8 cellular contexts compared by ENCODE assay signal in genomic region chr15:39579487-39580116, GRCh38. TPM values are rescaled to one million over a fixed set of nuclear protein-coding genes. Genes with fewer than 3 reads are reported as not detected.
DNase-seq lines count a peak whose midpoint lies in the region; ATAC-seq, FAIRE-seq and TF ChIP-seq lines count a peak whose summit lies in the region.

No MANE protein-coding gene starts in this region.

- H3K27ac ChIP-seq in kidney (ENCODE audit: low read depth in 2 of 2, low read length in 2 of 2) (peak overlapping the region; percentile 88 to 91), stomach smooth muscle (ENCODE audit: low read length) (peak overlapping the region; percentile 96)

- no peaks in the 10 kb centered on the region for H3K9me3 Mint-ChIP-seq in chondrocyte (ENCODE audit: low read depth)

- H3K4me1 ChIP-seq in kidney (ENCODE audit: control insufficient read depth in 1 of 2, insufficient read depth in 1 of 2, low read depth in 1 of 2, low read length in 2 of 2) (peaks cover 11 to 23% of the 10 kb centered on the region in 2 donors), stomach smooth muscle (ENCODE audit: control insufficient read depth, insufficient read depth, low read length) (peaks cover 44% of the 10 kb centered on the region)

- peak; percentile 43 for DNase-seq in COLO829 (ENCODE audit: low spot score)
- peak; percentile 41 for DNase-seq in HuH-7.5 (ENCODE audit: low spot score)
- no peak for DNase-seq in chondrocyte (ENCODE audit: low spot score)
- DNase-seq in kidney: peak; percentile 93
- DNase-seq in cerebellum (ENCODE audit: low spot score): no peak

- peaks cover 14 to 28% of the 10 kb centered on the region in 2 donors for H3K36me3 ChIP-seq in kidney (ENCODE audit: control insufficient read depth in 1 of 2, insufficient read depth in 2 of 2, low read length in 2 of 2)
- peaks cover 11 to 34% of the 10 kb centered on the region in 2 donors for H3K36me3 ChIP-seq in stomach smooth muscle (ENCODE audit: control insufficient read depth in 2 of 2, insufficient read depth in 2 of 2, low read length in 2 of 2)

- FAIRE-seq in kidney (lab: Jason Lieb, UNC): no peak

- H3K9ac ChIP-seq in kidney (ENCODE audit: low read length in 2 of 2) (peak overlapping the region in 1 of 2 donors; percentile 65), stomach smooth muscle (ENCODE audit: low read length in 2 of 2) (peak overlapping the region; percentile 80 to 97)

- TF ChIP-seq CTCF in chondrocyte (IDR thresholded peaks at IDR 0.05) (no peak), kidney (IDR thresholded peaks at IDR 0.05; ENCODE audit: borderline replicate concordance, extremely low read depth, insufficient read depth) (no peak)

- peak overlapping the region; percentile 99 for H3K27ac Mint-ChIP-seq in chondrocyte (ENCODE audit: unreplicated experiment)

- H3K9me3 ChIP-seq in kidney (ENCODE audit: control insufficient read depth in 1 of 2, low read length in 2 of 2): no peaks in the 10 kb centered on the region
- H3K9me3 ChIP-seq in stomach smooth muscle (ENCODE audit: control insufficient read depth in 2 of 2, low read length in 2 of 2): no peaks in the 10 kb centered on the region

- H3K4me3 Mint-ChIP-seq in chondrocyte (ENCODE audit: unreplicated experiment): peak overlapping the region; percentile 99

- no peaks in the 10 kb centered on the region for H3K27me3 ChIP-seq in stomach smooth muscle (ENCODE audit: control insufficient read depth in 1 of 2, insufficient read depth in 2 of 2, low read length in 2 of 2)

- intact Hi-C loops in kidney (cut with DNase I): loop anchor here (10.0 kb wide), 1 partner anchor 875 kb away; no protein-coding TSS in a partner anchor

- no peaks in the 10 kb centered on the region for H3K27me3 Mint-ChIP-seq in chondrocyte (ENCODE audit: low read depth)

- peak overlapping the region; percentile 74 to 89 for H3K4me3 ChIP-seq in kidney (ENCODE audit: low read length in 2 of 2)
- H3K4me3 ChIP-seq in stomach smooth muscle (ENCODE audit: low read length in 2 of 2): peak overlapping the region; percentile 70 to 89

- peaks cover 31% of the 10 kb centered on the region for H3K36me3 Mint-ChIP-seq in chondrocyte (ENCODE audit: low read depth)

- ATAC-seq in GM18520 (IDR thresholded peaks at IDR 0.05; ENCODE audit: unreplicated experiment): no peak
- no peak for ATAC-seq in HG03135 (IDR thresholded peaks at IDR 0.05; ENCODE audit: unreplicated experiment)

- H3K4me1 Mint-ChIP-seq in chondrocyte (ENCODE audit: low read depth): peaks cover 44% of the 10 kb centered on the region

RNA-seq across cellular contexts. Expression of gene THBS1, which starts 1.3 kb away (rescaled TPM):
- total RNA-seq in chondrocyte (1,967 to 2,361 TPM (median 2,311 TPM) in 3 replicates), kidney (377 TPM), cerebellum (58.4 TPM)
- polyA plus RNA-seq in kidney (ENCODE audit: insufficient read depth, low read depth, low replicate concordance): 26.4 TPM

Comparison
In these comparisons a context has a peak if more than half of its experiments do, and no peak if none do; other contexts are left out.
1. DNase-seq: peak in COLO829 (single experiment), HuH-7.5 (single experiment) and kidney (single experiment); none in chondrocyte (single experiment) and cerebellum (single experiment).